In the genomic region with DNA sequence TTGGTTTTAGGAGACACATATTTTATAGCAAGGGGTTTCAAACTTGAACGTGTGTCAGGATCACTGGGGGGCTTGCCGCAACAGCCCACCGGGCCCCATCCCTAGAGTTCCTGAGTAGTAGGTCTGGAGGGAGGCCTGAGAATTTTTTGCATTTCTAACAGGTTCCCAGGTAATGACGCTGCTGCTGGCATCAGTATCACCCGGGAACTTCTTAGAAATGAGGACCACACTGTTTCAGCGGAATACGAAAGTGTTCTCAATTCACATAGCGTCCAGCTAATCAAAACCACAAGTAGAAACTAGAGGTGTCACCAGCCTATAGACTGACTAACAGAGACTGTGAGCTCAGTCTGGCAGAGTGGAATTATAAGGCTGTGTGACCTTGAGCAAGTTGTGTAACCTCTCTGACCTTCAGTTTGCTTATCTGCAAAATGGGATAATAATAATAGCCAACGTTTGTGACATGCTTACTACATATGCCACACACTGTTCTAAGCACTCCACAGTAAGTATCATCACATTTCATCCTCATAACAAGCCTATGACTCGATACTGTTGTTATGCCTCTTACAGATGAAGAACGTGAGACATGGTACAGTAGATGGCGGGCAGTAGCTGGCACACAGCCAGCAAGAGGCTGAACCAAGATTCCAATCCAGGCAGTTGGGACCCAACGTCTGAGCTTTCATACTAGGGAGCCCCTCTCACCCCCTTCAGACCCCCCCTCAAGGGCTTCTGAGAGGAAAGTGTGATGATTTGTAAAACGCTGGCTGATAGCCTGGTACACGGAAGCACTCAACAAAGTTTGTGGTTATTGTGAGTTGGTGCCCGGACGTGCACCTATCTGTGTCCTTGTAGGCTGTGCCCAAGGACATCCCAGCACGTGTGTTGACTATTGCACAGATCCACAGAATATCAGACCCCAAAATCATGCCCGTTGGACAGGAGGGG, we compare ENCODE assay signal across 10 cellular contexts. TPM values are rescaled to one million over a fixed set of nuclear protein-coding genes. Genes with fewer than 3 reads are reported as not detected.
A peak's percentile ranks its signal among the peaks of the same experiment; 100 is the strongest.
DNase-seq lines count a peak whose midpoint lies in the region; ATAC-seq and TF ChIP-seq lines count a peak whose summit lies in the region.
"Had no signal": no experiment of that assay in that cellular context is flagged by ENCODE, and none has a peak within 500 bp of the region (broad histone marks: within the 10 kb centered on the region; RNA-seq: fewer than 3 reads in every experiment).

No MANE protein-coding gene starts in this region.

- H3K9me2 ChIP-seq in Karpas-422 (replicated peaks; ENCODE audit: insufficient read depth, low read length): no peaks in the 10 kb centered on the region

- no peaks in the 10 kb centered on the region for H3K36me3 ChIP-seq in Karpas-422 (ENCODE audit: insufficient read depth, low read length)
- H3K36me3 ChIP-seq: MG63, neutrophil had no signal

- H3K27me3 ChIP-seq in Karpas-422 (ENCODE audit: low read length): no peaks in the 10 kb centered on the region
- H3K27me3 ChIP-seq: neutrophil had no signal

- DNase-seq in Karpas-422 (no peak), fibroblast of pulmonary artery (ENCODE audit: low read depth) (peak; percentile 13), COR-L47 (lab: John Stamatoyannopoulos, UW) (no peak), pons (ENCODE audit: low spot score) (no peak), NCI-H446 (lab: John Stamatoyannopoulos, UW) (no peak)
- DNase-seq in activated CD8-positive, alpha-beta memory T cell treated with anti-CD3 and anti-CD28 coated beads, Interleukin-2, amount 10 ng/mL, durations not matched to agents 7 days and 5 days: peak; percentile 67
- DNase-seq in stimulated activated naive B cell treated with anti-CD40 and anti-IgM and Interleukin-4, amounts not matched to agents 10 μg/mL and 1 μg/mL and 100 μg/mL, for 72 hours: no peak

- H3K27ac Mint-ChIP-seq in activated CD8-positive, alpha-beta memory T cell treated with anti-CD3 and anti-CD28 coated beads, Interleukin-2, amount 10 ng/mL, durations not matched to agents 7 days and 5 days: peak overlapping the region; percentile 92
- peak overlapping the region; percentile 68 for H3K27ac Mint-ChIP-seq in stimulated activated naive B cell treated with anti-CD40 and anti-IgM and Interleukin-4, amounts not matched to agents 10 μg/mL and 1 μg/mL and 100 μg/mL, for 72 hours

- no peaks in the 10 kb centered on the region for H3K9me3 ChIP-seq in Karpas-422 (ENCODE audit: low read length)
- H3K9me3 ChIP-seq: MG63, neutrophil had no signal

- no peaks in the 10 kb centered on the region for H3K9me3 Mint-ChIP-seq in activated CD8-positive, alpha-beta memory T cell treated with anti-CD3 and anti-CD28 coated beads, Interleukin-2, amount 10 ng/mL, durations not matched to agents 7 days and 5 days (ENCODE audit: low read depth)
- no peaks in the 10 kb centered on the region for H3K9me3 Mint-ChIP-seq in stimulated activated naive B cell treated with anti-CD40 and anti-IgM and Interleukin-4, amounts not matched to agents 10 μg/mL and 1 μg/mL and 100 μg/mL, for 72 hours

- peaks cover 10% of the 10 kb centered on the region for H3K4me1 ChIP-seq in Karpas-422 (ENCODE audit: low read length)

- peak overlapping the region; percentile 65 for H3K4me3 Mint-ChIP-seq in activated CD8-positive, alpha-beta memory T cell treated with anti-CD3 and anti-CD28 coated beads, Interleukin-2, amount 10 ng/mL, durations not matched to agents 7 days and 5 days
- peak overlapping the region; percentile 81 to 82 for H3K4me3 Mint-ChIP-seq in stimulated activated naive B cell treated with anti-CD40 and anti-IgM and Interleukin-4, amounts not matched to agents 10 μg/mL and 1 μg/mL and 100 μg/mL, for 72 hours

- H3K4me1 Mint-ChIP-seq in activated CD8-positive, alpha-beta memory T cell treated with anti-CD3 and anti-CD28 coated beads, Interleukin-2, amount 10 ng/mL, durations not matched to agents 7 days and 5 days: peaks cover 61% of the 10 kb centered on the region
- H3K4me1 Mint-ChIP-seq in stimulated activated naive B cell treated with anti-CD40 and anti-IgM and Interleukin-4, amounts not matched to agents 10 μg/mL and 1 μg/mL and 100 μg/mL, for 72 hours: peaks cover 15 to 49% of the 10 kb centered on the region in 2 donors

- no peaks in the 10 kb centered on the region for H4K20me1 ChIP-seq in Karpas-422 (ENCODE audit: insufficient read depth, low read depth, low read length)

- TF ChIP-seq CTCF in fibroblast of pulmonary artery (IDR thresholded peaks at IDR 0.05; ENCODE audit: low read length, missing control alignments): no peak

- H3K9ac ChIP-seq in Karpas-422 (ENCODE audit: low read length): no peak overlapping the region

- no peaks in the 10 kb centered on the region for H3K79me2 ChIP-seq in Karpas-422 (ENCODE audit: low read length)

- no peaks in the 10 kb centered on the region for H3K27me3 Mint-ChIP-seq in activated CD8-positive, alpha-beta memory T cell treated with anti-CD3 and anti-CD28 coated beads, Interleukin-2, amount 10 ng/mL, durations not matched to agents 7 days and 5 days
- no peaks in the 10 kb centered on the region for H3K27me3 Mint-ChIP-seq in stimulated activated naive B cell treated with anti-CD40 and anti-IgM and Interleukin-4, amounts not matched to agents 10 μg/mL and 1 μg/mL and 100 μg/mL, for 72 hours

- H3K27ac ChIP-seq in Karpas-422 (ENCODE audit: low read length): no peak overlapping the region
- H3K27ac ChIP-seq: neutrophil had no signal

- H3K36me3 Mint-ChIP-seq in activated CD8-positive, alpha-beta memory T cell treated with anti-CD3 and anti-CD28 coated beads, Interleukin-2, amount 10 ng/mL, durations not matched to agents 7 days and 5 days: no peaks in the 10 kb centered on the region
- no peaks in the 10 kb centered on the region for H3K36me3 Mint-ChIP-seq in stimulated activated naive B cell treated with anti-CD40 and anti-IgM and Interleukin-4, amounts not matched to agents 10 μg/mL and 1 μg/mL and 100 μg/mL, for 72 hours

- H3K4me3 ChIP-seq in Karpas-422 (ENCODE audit: low read length) (no peak overlapping the region), fibroblast of pulmonary artery (replicated peaks; ENCODE audit: low read depth, low read length) (no peak overlapping the region)
- H3K4me3 ChIP-seq: MG63 had no signal

- CTCF ChIA-PET in activated CD8-positive, alpha-beta memory T cell treated with anti-CD3 and anti-CD28 coated beads, Interleukin-2, amount 10 ng/mL, durations not matched to agents 7 days and 5 days (lab: Charles Lee): interaction anchor here (0.5 to 10.4 kb wide), 55 partner anchors 8 to 266 kb away, joined by 3 to 488 read pairs (median 6); partner anchors contain the start of genes CD79B, CSHL1, ERN1 and GH1

- H2AFZ ChIP-seq in Karpas-422 (ENCODE audit: low read length): peak overlapping the region; percentile 17; the same call in 1 of the 2 replicates

- peak; percentile 16 for ATAC-seq in activated CD8-positive, alpha-beta memory T cell treated with anti-CD3 and anti-CD28 coated beads, Interleukin-2, amount 10 ng/mL, durations not matched to agents 7 days and 5 days
- ATAC-seq in stimulated activated naive B cell treated with anti-CD40 and anti-IgM and Interleukin-4, amounts not matched to agents 10 μg/mL and 1 μg/mL and 100 μg/mL, for 72 hours (replicated peaks): no peak
- no peak for ATAC-seq in HG02885 (IDR thresholded peaks at IDR 0.05; ENCODE audit: poor library complexity, unreplicated experiment)

- no peak overlapping the region for H3K4me2 ChIP-seq in Karpas-422 (ENCODE audit: low read depth, low read length, poor library complexity, severe bottlenecking)

RNA-seq across cellular contexts. Expression of gene ICAM2, which starts 4.6 kb away (rescaled TPM):
- 4.4 and 12.1 TPM in 2 replicates for total RNA-seq in Karpas-422 (2014; rRNA removed; shearing (Covaris generic); ENCODE audit: low replicate concordance)
- total RNA-seq in activated CD8-positive, alpha-beta memory T cell treated with anti-CD3 and anti-CD28 coated beads, Interleukin-2, amount 10 ng/mL, durations not matched to agents 7 days and 5 days: 10 to 100 TPM; 39.0 to 40.6 TPM

RNA-seq across cellular contexts. Expression of gene PRR29, which starts 26.9 kb away (rescaled TPM):
- total RNA-seq in Karpas-422 (2014; rRNA removed; shearing (Covaris generic); ENCODE audit: low replicate concordance): not detected in 2 replicates
- 1 to 10 TPM; 1.5 to 3.3 TPM for total RNA-seq in activated CD8-positive, alpha-beta memory T cell treated with anti-CD3 and anti-CD28 coated beads, Interleukin-2, amount 10 ng/mL, durations not matched to agents 7 days and 5 days

RNA-seq across cellular contexts. Expression of gene SCN4A, which starts 52.3 kb away (rescaled TPM):
- total RNA-seq in Karpas-422 (2014; rRNA removed; shearing (Covaris generic); ENCODE audit: low replicate concordance): under 0.01 and 0.07 TPM in 2 replicates
- under 1 TPM in 1 of 2 experiments, not detected in 1; 0.02 TPM for total RNA-seq in activated CD8-positive, alpha-beta memory T cell treated with anti-CD3 and anti-CD28 coated beads, Interleukin-2, amount 10 ng/mL, durations not matched to agents 7 days and 5 days

Comparison
In these comparisons a context has a peak if more than half of its experiments do, and no peak if none do; other contexts are left out.
1. DNase-seq: peak in activated CD8-positive, alpha-beta memory T cell treated with anti-CD3 and anti-CD28 coated beads, Interleukin-2, amount 10 ng/mL, durations not matched to agents 7 days and 5 days (single experiment) and fibroblast of pulmonary artery (single experiment); none in Karpas-422 (single experiment), stimulated activated naive B cell treated with anti-CD40 and anti-IgM and Interleukin-4, amounts not matched to agents 10 μg/mL and 1 μg/mL and 100 μg/mL, for 72 hours (single experiment), COR-L47 (single experiment), pons (single experiment) and NCI-H446 (0 of 2).